ENCODE assay signal across 13 cellular contexts in genomic region chr10:79238606-79239005, GRCh38.
DNase-seq lines count a peak whose midpoint lies in the region; ATAC-seq and TF ChIP-seq lines count a peak whose summit lies in the region.
"Had no signal": no experiment of that assay in that cellular context is flagged by ENCODE, and none has a peak within 500 bp of the region (broad histone marks: within the 10 kb centered on the region; RNA-seq: fewer than 3 reads in every experiment).

No MANE protein-coding gene starts in this region.

- no peaks in the 10 kb centered on the region for H3K36me3 ChIP-seq in RWPE2 (ENCODE audit: low read depth)
- no peaks in the 10 kb centered on the region for H3K36me3 ChIP-seq in mesendoderm (ENCODE audit: control insufficient read depth, insufficient read depth, low read length)

- H2BK120ac ChIP-seq in mesendoderm (ENCODE audit: low read depth, low read length), result no peak overlapping the region

- H3K27me3 ChIP-seq in RWPE2 (ENCODE audit: insufficient read depth, poor library complexity, severe bottlenecking) (no peaks in the 10 kb centered on the region), mesendoderm (ENCODE audit: insufficient read depth, low read length, poor library complexity) (no peaks in the 10 kb centered on the region)

- H3K79me2 ChIP-seq in mesendoderm (ENCODE audit: control insufficient read depth, insufficient read depth, low read length), result no peaks in the 10 kb centered on the region

- peak overlapping the region; percentile 8 for H3K4ac ChIP-seq in mesendoderm (ENCODE audit: low read depth, low read length)

- H3K9ac ChIP-seq in mesendoderm (ENCODE audit: low read length), result no peak overlapping the region

- peaks cover 6% of the 10 kb centered on the region for H3K79me1 ChIP-seq in mesendoderm (ENCODE audit: low read length)

- no peak overlapping the region for H2BK15ac ChIP-seq in mesendoderm (replicated peaks; ENCODE audit: low read depth)

- peak overlapping the region; percentile 69 for H3K27ac ChIP-seq in RWPE2 (ENCODE audit: poor library complexity, severe bottlenecking)
- H3K27ac ChIP-seq in caudate nucleus (ENCODE audit: low read depth, low read length), result peak overlapping the region; percentile 30
- peak overlapping the region; percentile 3 for H3K27ac ChIP-seq in mesendoderm (ENCODE audit: low read depth, low read length)
- H3K27ac ChIP-seq in substantia nigra (ENCODE audit: low read depth, low read length, poor library complexity, severe bottlenecking), result peak overlapping the region; percentile 79

- no peak for DNase-seq in RWPE2 (ENCODE audit: low spot score)
- no peak for DNase-seq in caudate nucleus (lab: John Stamatoyannopoulos, UW)
- no peak for DNase-seq in mesendoderm
- no peak for DNase-seq in substantia nigra (lab: John Stamatoyannopoulos, UW)
- DNase-seq: activated naive CD8-positive, alpha-beta T cell treated with anti-CD3 and anti-CD28 coated beads for 36 hours; GOT3; NCI-H748 treated with DMSO at 0.1 percent for 48 hours; SIG-M5 had no signal

- H3K4me2 ChIP-seq in mesendoderm (ENCODE audit: low read length), result no peak overlapping the region

- H3K56ac ChIP-seq in mesendoderm (ENCODE audit: low read length), result peak overlapping the region; percentile 27

- ATAC-seq in RWPE2 (ENCODE audit: low read depth), result no peak
- no peak for ATAC-seq in GM21717 (IDR thresholded peaks at IDR 0.05; ENCODE audit: unreplicated experiment)
- no peak for ATAC-seq in GM19455 (IDR thresholded peaks at IDR 0.05; ENCODE audit: unreplicated experiment)
- ATAC-seq in HG03159 (IDR thresholded peaks at IDR 0.05; ENCODE audit: unreplicated experiment), result no peak
- ATAC-seq in GM21576 (IDR thresholded peaks at IDR 0.05; ENCODE audit: unreplicated experiment), result no peak

- TF ChIP-seq CTCF in RWPE2 (IDR thresholded peaks at IDR 0.05; ENCODE audit: poor library complexity, severe bottlenecking), result no peak

- no peaks in the 10 kb centered on the region for H3K9me3 ChIP-seq in RWPE2 (ENCODE audit: severe bottlenecking)

- peaks cover 50% of the 10 kb centered on the region for H3K4me1 ChIP-seq in RWPE2 (ENCODE audit: insufficient read depth, poor library complexity, severe bottlenecking)
- H3K4me1 ChIP-seq in mesendoderm (ENCODE audit: control insufficient read depth, low read depth, low read length), result peaks cover 39% of the 10 kb centered on the region

- H4K8ac ChIP-seq in mesendoderm (ENCODE audit: low read depth, low read length), result no peak overlapping the region

- WGBS in mesendoderm (ENCODE audit: extremely low coverage, insufficient coverage, low lambda C conversion rate), result no CpG with 5 or more reads among the region's 2 CpGs

- peak overlapping the region; percentile 27 for H2AK5ac ChIP-seq in mesendoderm (ENCODE audit: low read length)

- H3K18ac ChIP-seq in mesendoderm (ENCODE audit: low read length), result peak overlapping the region; percentile 4

- H3K4me3 ChIP-seq in RWPE2 (ENCODE audit: severe bottlenecking) (no peak overlapping the region), mesendoderm (ENCODE audit: low read length) (no peak overlapping the region)
- H3K4me3 ChIP-seq: lung had no signal

- no peak overlapping the region for H3K23ac ChIP-seq in mesendoderm (ENCODE audit: low read length)

- no peak overlapping the region for H4K5ac ChIP-seq in mesendoderm (ENCODE audit: low read length)

- peak overlapping the region; percentile 11 for H2BK5ac ChIP-seq in mesendoderm (ENCODE audit: low read length)

Comparison
In these comparisons a context has a peak if more than half of its experiments do, and no peak if none do; other contexts are left out.
1. H3K27ac ChIP-seq: peak in every context shown above with its lines; median percentile 79 in substantia nigra; 69 in RWPE2; 30 in caudate nucleus; 3 in mesendoderm.